8 cellular contexts compared by ENCODE assay signal in genomic region chr1:182484531-182485257, GRCh38.
DNase-seq lines count a peak whose midpoint lies in the region; ATAC-seq and TF ChIP-seq lines count a peak whose summit lies in the region.

No MANE protein-coding gene starts in this region.

- DNase-seq in DND-41 (peak; percentile 84), NT2/D1 (ENCODE audit: low read depth, low spot score) (peak; percentile 27), iPS DF 6.9 (ENCODE audit: low read depth, low spot score) (peak; percentile 4), HPDE6-E6E7 (ENCODE audit: extremely low spot score) (no peak)
- DNase-seq in activated naive CD4-positive, alpha-beta T cell (lab: John Stamatoyannopoulos, UW), result no peak
- DNase-seq in activated naive CD4-positive, alpha-beta T cell treated with anti-CD3 and anti-CD28 coated beads, Interleukin-2, amount 50 U/mL, for 16 hours, result no peak

- H3K4me1 ChIP-seq in DND-41 (ENCODE audit: insufficient read depth, low read length) (peaks cover 30% of the 10 kb centered on the region), NT2/D1 (ENCODE audit: insufficient read depth, insufficient read length) (peaks cover 3% of the 10 kb centered on the region), iPS DF 6.9 (ENCODE audit: control insufficient read depth, insufficient read depth, low read length) (no peaks in the 10 kb centered on the region)

- H4K20me1 ChIP-seq in DND-41 (ENCODE audit: insufficient read depth, low read length), result no peaks in the 10 kb centered on the region

- H3K27me3 ChIP-seq in DND-41 (ENCODE audit: insufficient read depth, low read length, poor library complexity), result no peaks in the 10 kb centered on the region
- no peaks in the 10 kb centered on the region for H3K27me3 ChIP-seq in NT2/D1 (ENCODE audit: insufficient read depth, insufficient read length)
- H3K27me3 ChIP-seq in iPS DF 6.9 (ENCODE audit: control insufficient read depth, insufficient read depth, low read length), result no peaks in the 10 kb centered on the region

- H3K4me2 ChIP-seq in DND-41 (ENCODE audit: insufficient read depth, low read length), result peak overlapping the region; percentile 52

- H3K36me3 ChIP-seq in DND-41 (ENCODE audit: insufficient read depth, low read length) (no peaks in the 10 kb centered on the region), NT2/D1 (ENCODE audit: insufficient read depth, insufficient read length, low read length) (no peaks in the 10 kb centered on the region), iPS DF 6.9 (ENCODE audit: control insufficient read depth, insufficient read depth, low read length) (no peaks in the 10 kb centered on the region)

- WGBS in iPS DF 6.9 (ENCODE audit: insufficient coverage, insufficient read length), result no CpG with 5 or more reads among the region's 5 CpGs

- TF ChIP-seq CTCF in DND-41 (IDR thresholded peaks at IDR 0.05; ENCODE audit: borderline replicate concordance, extremely low read depth, low read length, poor library complexity, severe bottlenecking), result peak; percentile 88

- peak; percentile 99 for ATAC-seq in DND-41 (ENCODE audit: insufficient read depth, low read depth)
- ATAC-seq in GM19035 (IDR thresholded peaks at IDR 0.05; ENCODE audit: unreplicated experiment), result peak; percentile 78
- ATAC-seq in HG03097 (IDR thresholded peaks at IDR 0.05; ENCODE audit: low FRiP score, unreplicated experiment), result peak; percentile 98

- no peaks in the 10 kb centered on the region for H3K79me2 ChIP-seq in DND-41 (ENCODE audit: insufficient read depth, low read length)

- H3K9ac ChIP-seq in DND-41 (ENCODE audit: low read depth, low read length), result peak overlapping the region; percentile 36
- H3K9ac ChIP-seq in NT2/D1 (ENCODE audit: insufficient read length, low read depth), result no peak overlapping the region

- H3K4me3 ChIP-seq in DND-41 (ENCODE audit: low read depth in 1 of 2, low read length in 2 of 2) (peak overlapping the region in 1 of 2 experiments; percentile 3; a peak in 1 of 4 replicates), NT2/D1 (ENCODE audit: insufficient read length, low read depth) (no peak overlapping the region), iPS DF 6.9 (ENCODE audit: low read length) (no peak overlapping the region)

- H3K27ac ChIP-seq in DND-41 (ENCODE audit: low read length) (peak overlapping the region; percentile 96), iPS DF 6.9 (ENCODE audit: low read length) (no peak overlapping the region)

- no peaks in the 10 kb centered on the region for H3K9me3 ChIP-seq in DND-41 (ENCODE audit: insufficient read depth, low read length, severe bottlenecking)
- no peaks in the 10 kb centered on the region for H3K9me3 ChIP-seq in NT2/D1 (ENCODE audit: insufficient read depth, low read length)
- H3K9me3 ChIP-seq in iPS DF 6.9 (ENCODE audit: control insufficient read depth, insufficient read depth, low read length), result no peaks in the 10 kb centered on the region

- peak overlapping the region; percentile 38 for H2AFZ ChIP-seq in DND-41 (ENCODE audit: low read depth, low read length)

Comparison
In these comparisons a context has a peak if more than half of its experiments do, and no peak if none do; other contexts are left out.
1. DNase-seq: peak in DND-41 (single experiment), NT2/D1 (single experiment) and iPS DF 6.9 (single experiment); none in HPDE6-E6E7 (single experiment), activated naive CD4-positive, alpha-beta T cell (0 of 4) and activated naive CD4-positive, alpha-beta T cell treated with anti-CD3 and anti-CD28 coated beads, Interleukin-2, amount 50 U/mL, for 16 hours (single experiment).
2. Peak in every context shown above with its lines, with median percentiles within 50 percentile points of each other: ATAC-seq.